ENCODE assay signal across 20 cellular contexts in the genomic region with DNA sequence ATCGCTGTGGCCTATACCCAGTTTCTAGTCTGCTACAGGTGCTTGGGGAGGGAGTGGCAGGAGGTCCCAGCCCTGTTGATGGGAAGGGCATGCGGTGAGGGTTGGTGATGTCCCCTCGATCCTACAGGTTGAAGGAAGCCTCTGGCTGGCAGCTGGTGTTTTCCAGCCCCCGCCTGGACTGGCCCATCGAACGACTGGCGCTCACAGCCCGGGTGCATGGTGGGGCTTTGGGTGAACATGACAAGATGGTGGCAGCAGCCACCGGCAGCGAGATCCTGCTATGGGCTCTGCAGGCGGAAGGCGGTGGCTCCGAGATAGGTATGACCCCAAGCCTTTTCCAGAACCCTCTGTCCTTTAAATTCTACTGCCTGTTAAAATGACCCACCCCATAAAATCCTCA. TPM values are rescaled to one million over a fixed set of nuclear protein-coding genes. Genes with fewer than 3 reads are reported as not detected.
DNase-seq lines count a peak whose midpoint lies in the region; ATAC-seq and TF ChIP-seq lines count a peak whose summit lies in the region.
"Had no signal": no experiment of that assay in that cellular context is flagged by ENCODE, and none has a peak within 500 bp of the region (broad histone marks: within the 10 kb centered on the region; RNA-seq: fewer than 3 reads in every experiment).

No MANE protein-coding gene starts in this region.

- H3K4me1 Mint-ChIP-seq in endothelial cell (ENCODE audit: unreplicated experiment) (peaks cover 11% of the 10 kb centered on the region), T-cell (peaks cover 20 to 23% (median 21%) of the 10 kb centered on the region in 3 donors)

- TF ChIP-seq CTCF in HEK293 (tag by site-specific recombination; IDR thresholded peaks at IDR 0.05) (no peak), endothelial cell (IDR thresholded peaks at IDR 0.05; ENCODE audit: unreplicated experiment) (no peak), neutrophil (IDR thresholded peaks at IDR 0.05) (no peak), upper lobe of right lung (IDR thresholded peaks at IDR 0.05) (no peak)

- no peak overlapping the region for H3K27ac ChIP-seq in HEK293 (ENCODE audit: extremely low read depth, low read depth, low read length)
- H3K27ac ChIP-seq in neutrophil, result peak overlapping the region; percentile 99
- H3K27ac ChIP-seq in upper lobe of right lung, result peak overlapping the region; percentile 4
- H3K27ac ChIP-seq: A549, GM23248, SJSA1 had no signal

- H3K36me3 Mint-ChIP-seq in endothelial cell (ENCODE audit: low read depth, unreplicated experiment) (peaks cover 27% of the 10 kb centered on the region), T-cell (peaks cover 41% of the 10 kb centered on the region)

- H3K4me3 Mint-ChIP-seq in endothelial cell (ENCODE audit: unreplicated experiment), result peak overlapping the region; percentile 65
- H3K4me3 Mint-ChIP-seq in T-cell, result no peak overlapping the region
- H3K4me3 Mint-ChIP-seq: CD8-positive, alpha-beta T cell; H9 had no signal

- H3K36me3 ChIP-seq in HEK293 (ENCODE audit: control insufficient read depth in 2 of 2, insufficient read depth in 1 of 2, low read length in 2 of 2) (peaks cover 44 to 76% of the 10 kb centered on the region in 2 experiments), neutrophil (peaks cover 77% of the 10 kb centered on the region), upper lobe of right lung (peaks cover 48% of the 10 kb centered on the region)
- H3K36me3 ChIP-seq: BE2C had no signal

- POLR2A ChIA-PET in HEK293 (lab: Yijun Ruan, JAX), result interaction anchor here (0.6 to 1.2 kb wide), 3 partner anchors 10 to 603 kb away, joined by 3 to 4 read pairs (median 3); no protein-coding TSS in a partner anchor
- POLR2A ChIA-PET in T-cell (lab: Charles Lee), result no interaction called here

- ATAC-seq in upper lobe of right lung (no peak), T-cell (replicated peaks in 1 of 4) (no peak)
- ATAC-seq: A549; CD8-positive, alpha-beta T cell had no signal

- intact Hi-C loops in upper lobe of right lung (cut with DNase I), result no loop called here

- H3K27me3 Mint-ChIP-seq in endothelial cell (ENCODE audit: unreplicated experiment) (peaks cover 6% of the 10 kb centered on the region), T-cell (no peaks in the 10 kb centered on the region)

- H3K9me3 Mint-ChIP-seq in endothelial cell (ENCODE audit: unreplicated experiment) (no peaks in the 10 kb centered on the region), T-cell (no peaks in the 10 kb centered on the region)
- H3K9me3 Mint-ChIP-seq: CD8-positive, alpha-beta T cell; H9 had no signal

- H3K9me3 ChIP-seq in HEK293 (ENCODE audit: control insufficient read depth, insufficient read depth, low read depth, low read length) (no peaks in the 10 kb centered on the region), neutrophil (no peaks in the 10 kb centered on the region), upper lobe of right lung (no peaks in the 10 kb centered on the region)
- H3K9me3 ChIP-seq: A549, BE2C, SJSA1 had no signal

- H3K4me3 ChIP-seq in HEK293 (ENCODE audit: low read depth, low read length) (no peak overlapping the region), neutrophil (ENCODE audit: low read depth in 1 of 2, low read length in 1 of 2) (peak overlapping the region; percentile 89 to 97), upper lobe of right lung (no peak overlapping the region)
- H3K4me3 ChIP-seq: A549, GM23248, SJSA1 had no signal

- CTCF ChIA-PET in HEK293 (lab: Yijun Ruan, JAX) (interaction anchor here (1.0 to 2.4 kb wide), 3 partner anchors 10 to 31 kb away, joined by 3 to 15 read pairs (median 3); no protein-coding TSS in a partner anchor), T-cell (lab: Charles Lee) (no interaction called here)

- H3K4me1 ChIP-seq in HEK293 (ENCODE audit: control insufficient read depth, insufficient read depth, low read length) (peaks cover 6% of the 10 kb centered on the region), neutrophil (ENCODE audit: control insufficient read depth in 1 of 2, insufficient read depth in 1 of 2, low read depth in 1 of 2, low read length in 1 of 2) (peaks cover 54 to 65% of the 10 kb centered on the region in 2 experiments), upper lobe of right lung (peaks cover 8% of the 10 kb centered on the region)
- H3K4me1 ChIP-seq: BE2C had no signal

- H3K27ac Mint-ChIP-seq in endothelial cell (ENCODE audit: unreplicated experiment) (no peak overlapping the region), T-cell (no peak overlapping the region)
- H3K27ac Mint-ChIP-seq: CD8-positive, alpha-beta T cell; H9 had no signal

- H3K27me3 ChIP-seq in neutrophil, result no peaks in the 10 kb centered on the region
- no peaks in the 10 kb centered on the region for H3K27me3 ChIP-seq in upper lobe of right lung
- H3K27me3 ChIP-seq: BE2C, SJSA1 had no signal

- DNase-seq in endothelial cell (ENCODE audit: low spot score) (no peak), upper lobe of right lung (no peak), HK-2 (ENCODE audit: unreplicated experiment) (no peak), T-cell (no peak), NOMO-1 treated with dmso at 0.1 percent for 144 hours (lab: John Stamatoyannopoulos, UW; ENCODE audit: unreplicated experiment) (no peak)
- DNase-seq: BE2C; CD8-positive, alpha-beta T cell; DMS153; GM23248; H9; NCI-H1694; NCI-H2081; NCI-H2171; NCI-H345; NCI-H524 treated with DMSO at 0.1 percent for 48 hours; NCI-H82 had no signal

TF ChIP-seq in HEK293, 187 proteins besides CTCF, POLR2A, EP300 and RAD21:
- TF ChIP-seq ZNF629 (tag by site-specific recombination; IDR thresholded peaks at IDR 0.05), result no peak
- no peak for TF ChIP-seq ZNF146 (tag by site-specific recombination; IDR thresholded peaks at IDR 0.05)
- no peak for TF ChIP-seq ZNF184 (tag by site-specific recombination; IDR thresholded peaks at IDR 0.05)
- TF ChIP-seq, protein P1, sequence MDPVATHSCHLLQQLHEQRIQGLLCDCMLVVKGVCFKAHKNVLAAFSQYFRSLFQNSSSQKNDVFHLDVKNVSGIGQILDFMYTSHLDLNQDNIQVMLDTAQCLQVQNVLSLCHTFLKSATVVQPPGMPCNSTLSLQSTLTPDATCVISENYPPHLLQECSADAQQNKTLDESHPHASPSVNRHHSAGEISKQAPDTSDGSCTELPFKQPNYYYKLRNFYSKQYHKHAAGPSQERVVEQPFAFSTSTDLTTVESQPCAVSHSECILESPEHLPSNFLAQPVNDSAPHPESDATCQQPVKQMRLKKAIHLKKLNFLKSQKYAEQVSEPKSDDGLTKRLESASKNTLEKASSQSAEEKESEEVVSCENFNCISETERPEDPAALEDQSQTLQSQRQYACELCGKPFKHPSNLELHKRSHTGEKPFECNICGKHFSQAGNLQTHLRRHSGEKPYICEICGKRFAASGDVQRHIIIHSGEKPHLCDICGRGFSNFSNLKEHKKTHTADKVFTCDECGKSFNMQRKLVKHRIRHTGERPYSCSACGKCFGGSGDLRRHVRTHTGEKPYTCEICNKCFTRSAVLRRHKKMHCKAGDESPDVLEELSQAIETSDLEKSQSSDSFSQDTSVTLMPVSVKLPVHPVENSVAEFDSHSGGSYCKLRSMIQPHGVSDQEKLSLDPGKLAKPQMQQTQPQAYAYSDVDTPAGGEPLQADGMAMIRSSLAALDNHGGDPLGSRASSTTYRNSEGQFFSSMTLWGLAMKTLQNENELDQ (tag by site-specific recombination; IDR thresholded peaks at IDR 0.05; ENCODE audit: low read depth), result no peak
- TF ChIP-seq ZNF792 (tag by site-specific recombination; IDR thresholded peaks at IDR 0.05), result no peak
- TF ChIP-seq ZNF768 (tag by site-specific recombination; IDR thresholded peaks at IDR 0.05), result no peak
- peak; percentile 61 for TF ChIP-seq SCRT2 (tag by site-specific recombination; IDR thresholded peaks at IDR 0.05)
- TF ChIP-seq RBAK (tag by site-specific recombination; IDR thresholded peaks at IDR 0.05), result no peak

RNA-seq across cellular contexts. Expression of a gene that starts 3.9 kb away (rescaled TPM):
- total RNA-seq in endothelial cell (ENCODE audit: unreplicated experiment) (84.6 TPM), upper lobe of right lung (68.1 TPM), T-cell (100 to 1,000 TPM; 117 to 153 (median 142) TPM)

RNA-seq across cellular contexts. Expression of a gene that starts 20.6 kb away (rescaled TPM):
- total RNA-seq in endothelial cell (ENCODE audit: unreplicated experiment) (175 TPM), upper lobe of right lung (430 TPM), T-cell (100 to 1,000 TPM in 4 of 5 donors, 10 to 100 TPM in 1; 90.9 to 215 (median 160) TPM)

Comparison
In these comparisons a context has a peak if more than half of its experiments do, and no peak if none do; other contexts are left out.
1. H3K4me3 ChIP-seq: peak in neutrophil (2 of 2); none in HEK293 (single experiment) and upper lobe of right lung (single experiment).